1 cellular context compared by ENCODE assay signal in the genomic region with DNA sequence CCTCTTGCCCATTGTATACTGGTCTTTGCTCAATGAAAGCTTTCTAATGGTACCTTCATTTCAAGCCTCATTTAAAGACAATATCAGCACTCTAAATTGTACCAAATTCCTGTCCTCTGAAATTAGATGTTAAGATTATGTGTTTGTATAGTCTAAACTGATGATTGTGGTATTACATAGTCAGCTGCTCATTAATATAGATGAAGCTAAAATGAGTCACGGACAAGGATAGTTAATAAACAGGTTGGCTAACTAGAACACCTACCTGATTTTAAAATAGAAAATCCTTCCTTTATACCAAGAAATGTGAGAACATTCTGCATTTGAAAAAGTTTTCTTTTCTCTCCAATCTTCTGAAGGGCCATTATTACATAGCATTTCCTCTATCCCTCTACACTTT.
TF ChIP-seq lines count a peak whose summit lies in the region.

No MANE protein-coding gene starts in this region.

TF ChIP-seq in IMR-90, 13 proteins besides CTCF, POLR2A, EP300 and RAD21:
- TF ChIP-seq CHD1 (IDR thresholded peaks at IDR 0.05; ENCODE audit: low read depth, low read length): no peak
- TF ChIP-seq CEBPB (IDR thresholded peaks at IDR 0.05; ENCODE audit: low read depth, low read length): no peak
- no peak for TF ChIP-seq SMC3 (IDR thresholded peaks at IDR 0.05; ENCODE audit: low read depth, low read length)
- TF ChIP-seq MXI1 (IDR thresholded peaks at IDR 0.05; ENCODE audit: borderline replicate concordance, low read depth, low read length): no peak
- no peak for TF ChIP-seq RFX5 (IDR thresholded peaks at IDR 0.05; ENCODE audit: low read depth, low read length)
- TF ChIP-seq, protein P1, sequence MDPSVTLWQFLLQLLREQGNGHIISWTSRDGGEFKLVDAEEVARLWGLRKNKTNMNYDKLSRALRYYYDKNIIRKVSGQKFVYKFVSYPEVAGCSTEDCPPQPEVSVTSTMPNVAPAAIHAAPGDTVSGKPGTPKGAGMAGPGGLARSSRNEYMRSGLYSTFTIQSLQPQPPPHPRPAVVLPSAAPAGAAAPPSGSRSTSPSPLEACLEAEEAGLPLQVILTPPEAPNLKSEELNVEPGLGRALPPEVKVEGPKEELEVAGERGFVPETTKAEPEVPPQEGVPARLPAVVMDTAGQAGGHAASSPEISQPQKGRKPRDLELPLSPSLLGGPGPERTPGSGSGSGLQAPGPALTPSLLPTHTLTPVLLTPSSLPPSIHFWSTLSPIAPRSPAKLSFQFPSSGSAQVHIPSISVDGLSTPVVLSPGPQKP (IDR thresholded peaks at IDR 0.05; ENCODE audit: borderline replicate concordance, low read depth, low read length): no peak
- TF ChIP-seq MAZ (IDR thresholded peaks at IDR 0.05; ENCODE audit: borderline replicate concordance, low read depth, low read length): no peak
